Comparison of ENCODE assay signal across 8 cellular contexts in the genomic region with DNA sequence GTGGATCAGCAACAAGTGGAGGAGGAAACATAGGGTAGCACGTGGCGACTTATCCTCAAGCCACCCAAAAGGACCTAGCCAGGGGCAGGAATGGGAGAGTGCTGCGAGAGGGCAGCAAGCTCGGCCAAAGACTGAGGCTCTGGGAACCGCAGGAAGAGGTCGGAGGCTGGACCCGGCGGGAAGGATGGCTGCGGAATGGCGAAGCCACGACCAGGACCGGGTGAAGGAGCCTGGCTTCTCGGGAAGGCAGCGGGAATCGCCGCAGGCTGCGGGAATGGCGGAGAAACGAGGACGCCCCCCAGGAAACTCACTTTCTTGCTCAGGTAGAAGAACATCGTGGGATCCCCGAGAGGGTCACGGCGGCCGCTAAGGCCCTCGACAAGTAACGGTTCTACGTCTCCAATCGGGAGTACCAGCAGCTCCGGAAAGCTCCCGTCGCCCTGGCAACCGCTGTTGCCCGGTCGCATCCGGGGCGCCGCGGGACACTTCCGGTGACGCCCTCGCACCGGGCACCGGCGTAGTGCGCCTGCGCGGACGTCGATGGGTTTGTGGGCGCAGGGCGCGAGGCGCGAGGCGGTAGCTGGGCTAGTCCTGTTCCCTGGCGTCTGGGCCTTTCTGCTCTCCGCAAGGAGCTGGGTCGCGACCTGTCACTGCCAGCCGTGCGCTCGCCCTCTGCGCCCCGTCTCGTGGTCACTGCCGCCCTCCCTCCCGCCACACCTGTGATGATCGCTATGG. TPM values are rescaled to one million over a fixed set of nuclear protein-coding genes. Genes with fewer than 3 reads are reported as not detected.
DNase-seq lines count a peak whose midpoint lies in the region; ATAC-seq and TF ChIP-seq lines count a peak whose summit lies in the region.

A gene (minus strand): TSS at position 425 of the 735 bp plus-strand sequence. CDS start 90 bp downstream, at position 335.

- peaks cover 25% of the 10 kb centered on the region for H3K4me1 Mint-ChIP-seq in chondrocyte (ENCODE audit: low read depth)

- H3K27ac Mint-ChIP-seq in chondrocyte (ENCODE audit: unreplicated experiment), result peak within 1 kb of the TSS; percentile 86

- ATAC-seq in GM19043 (IDR thresholded peaks at IDR 0.05; ENCODE audit: low read depth, unreplicated experiment) (peak; percentile 89), HG03342 (IDR thresholded peaks at IDR 0.05; ENCODE audit: unreplicated experiment) (peak; percentile 91)

- H3K9me3 Mint-ChIP-seq in chondrocyte (ENCODE audit: low read depth), result no peaks in the 10 kb centered on the region

- TF ChIP-seq CTCF in chondrocyte (IDR thresholded peaks at IDR 0.05), result no peak

- DNase-seq in AG20443 (ENCODE audit: low spot score), result peak; percentile 100
- peak; percentile 85 to 95 for DNase-seq in NCI-H446 (lab: John Stamatoyannopoulos, UW)
- peak; percentile 89 to 92 for DNase-seq in activated CD4-positive, alpha-beta T cell treated with anti-CD3 and anti-CD28 coated beads for 24 hours (ENCODE audit: low read depth in 2 of 2)
- DNase-seq in chondrocyte (ENCODE audit: low spot score), result peak; percentile 95
- peak; percentile 91 for DNase-seq in kidney tubule cell (ENCODE audit: low spot score)
- peak; percentile 78 to 84 for DNase-seq in stimulated activated CD4-positive, alpha-beta T cell treated with anti-CD3 and anti-CD28 coated beads, Interleukin-1b, Interleukin-23, amount 100 ng/mL, for 1 hour (ENCODE audit: low read depth in 2 of 2)

- H3K4me3 Mint-ChIP-seq in chondrocyte (ENCODE audit: unreplicated experiment), result peak within 1 kb of the TSS; percentile 84

- H3K36me3 Mint-ChIP-seq in chondrocyte (ENCODE audit: low read depth), result peaks cover 3% of the 10 kb centered on the region

- no peaks in the 10 kb centered on the region for H3K27me3 Mint-ChIP-seq in chondrocyte (ENCODE audit: low read depth)

RNA-seq across cellular contexts. Expression of the gene that starts here (rescaled TPM):
- total RNA-seq in chondrocyte, result 4.6 to 9.6 TPM (median 4.9 TPM) in 3 replicates

Comparison
In these comparisons a context has a peak if more than half of its experiments do, and no peak if none do; other contexts are left out.
1. Peak in every context shown above with its lines: DNase-seq and ATAC-seq.